Comparison of ENCODE assay signal across 9 cellular contexts in the genomic region with DNA sequence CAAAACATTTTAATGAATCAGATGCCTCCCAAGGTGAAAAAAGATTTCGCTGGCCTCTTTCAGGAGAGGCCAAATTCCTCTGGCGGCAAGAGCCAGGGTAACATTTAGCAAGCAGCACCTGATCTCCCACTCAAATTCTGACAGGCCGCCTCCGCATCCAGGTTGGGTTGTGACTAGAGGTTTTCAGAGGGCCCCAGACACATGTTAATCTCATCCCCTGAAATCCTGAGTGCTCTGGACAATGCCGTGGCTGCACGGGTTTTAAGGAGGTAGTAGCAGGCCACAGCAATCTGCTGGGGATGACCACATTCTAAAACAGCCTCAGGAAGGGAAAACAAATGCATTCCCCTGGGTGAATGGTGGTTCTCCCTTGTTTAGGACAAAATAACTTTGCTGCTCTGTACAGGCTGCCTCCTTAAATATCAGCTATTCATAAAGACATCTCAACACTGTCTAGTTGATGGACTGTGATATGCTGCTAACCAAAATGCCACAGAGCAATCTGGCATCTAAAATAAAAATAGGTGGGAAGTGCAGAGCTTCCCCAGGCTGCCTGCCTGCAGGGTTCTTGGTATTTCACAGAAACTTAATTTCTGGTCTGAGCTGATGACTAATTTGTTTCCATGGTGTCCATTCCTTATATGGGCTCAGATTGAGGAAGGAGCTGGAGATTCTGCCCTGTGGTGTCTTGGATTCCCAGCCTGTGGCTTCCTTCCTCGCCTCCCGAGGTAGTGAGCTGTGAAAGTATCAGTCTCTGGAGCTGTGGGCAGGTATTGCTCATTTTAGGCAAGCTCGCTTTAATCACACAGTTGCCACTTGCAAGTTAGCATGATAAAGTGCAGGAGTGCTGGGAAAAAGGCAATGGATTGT.
DNase-seq lines count a peak whose midpoint lies in the region; ATAC-seq and FAIRE-seq lines count a peak whose summit lies in the region.
"Had no signal": no experiment of that assay in that cellular context is flagged by ENCODE, and none has a peak within 500 bp of the region (broad histone marks: within the 10 kb centered on the region; RNA-seq: fewer than 3 reads in every experiment).

No MANE protein-coding gene starts in this region.

- no peak for FAIRE-seq in GM19239 (lab: Jason Lieb, UNC)

- DNase-seq in H4 (ENCODE audit: low spot score), result peak; percentile 85
- peak; percentile 57 to 71 for DNase-seq in SJSA1 (ENCODE audit: low read depth in 1 of 2, low spot score in 2 of 2)
- DNase-seq in fibroblast of peridontal ligament (ENCODE audit: extremely low read depth), result peak; percentile 90
- peak; percentile 98 for DNase-seq in renal cortical epithelial cell (ENCODE audit: low read depth)
- no peak for DNase-seq in GM19239 (ENCODE audit: insufficient read length, low spot score)
- DNase-seq in activated CD4-positive, CD25-positive, alpha-beta regulatory T cell treated with anti-CD3 and anti-CD28 coated beads, Interleukin-2, amount 50 U/mL, for 72 hours, result no peak
- DNase-seq in NCI-H510A treated with DMSO at 0.1 percent for 48 hours (lab: John Stamatoyannopoulos, UW), result no peak
- DNase-seq: T-helper 1 cell had no signal

- H3K27ac ChIP-seq in SJSA1, result peak overlapping the region; percentile 48

- no peaks in the 10 kb centered on the region for H3K27me3 ChIP-seq in SJSA1 (replicated peaks)

- peaks cover 39% of the 10 kb centered on the region for H3K4me1 ChIP-seq in SJSA1 (replicated peaks)

- H3K9me3 ChIP-seq in SJSA1 (replicated peaks), result no peaks in the 10 kb centered on the region

- no peak overlapping the region for H3K4me3 ChIP-seq in SJSA1

- no peaks in the 10 kb centered on the region for H3K36me3 ChIP-seq in SJSA1

- no peak for ATAC-seq in GM19035 (IDR thresholded peaks at IDR 0.05; ENCODE audit: unreplicated experiment)

Comparison
In these comparisons a context has a peak if more than half of its experiments do, and no peak if none do; other contexts are left out.
1. DNase-seq: peak in H4 (single experiment), SJSA1 (2 of 2), fibroblast of peridontal ligament (single experiment) and renal cortical epithelial cell (single experiment); none in GM19239 (single experiment), activated CD4-positive, CD25-positive, alpha-beta regulatory T cell treated with anti-CD3 and anti-CD28 coated beads, Interleukin-2, amount 50 U/mL, for 72 hours (single experiment) and NCI-H510A treated with DMSO at 0.1 percent for 48 hours (single experiment).